Comparison of ENCODE assay signal across 9 cellular contexts in genomic region chr1:155242805-155243358, GRCh38. TPM values are rescaled to one million over a fixed set of nuclear protein-coding genes. Genes with fewer than 3 reads are reported as not detected.
A peak's percentile ranks its signal among the peaks of the same experiment; 100 is the strongest.
DNase-seq lines count a peak whose midpoint lies in the region; ATAC-seq and TF ChIP-seq lines count a peak whose summit lies in the region.
"Had no signal": no experiment of that assay in that cellular context is flagged by ENCODE, and none has a peak within 500 bp of the region (broad histone marks: within the 10 kb centered on the region; RNA-seq: fewer than 3 reads in every experiment).

No MANE protein-coding gene starts in this region.

- H3F3A ChIP-seq in Loucy (ENCODE audit: low read depth) (0 out of 2 replicates have a peak, but pooled peaks cover 4% of the 10 kb centered on the region), neural progenitor cell (ENCODE audit: low read depth) (peaks cover 53% of the 10 kb centered on the region)

- ATAC-seq in HG02938 (IDR thresholded peaks at IDR 0.05; ENCODE audit: unreplicated experiment), result no peak
- no peak for ATAC-seq in right lobe of liver

- DNase-seq in CD14-positive monocyte (ENCODE audit: low spot score), result no peak
- DNase-seq in neural progenitor cell (ENCODE audit: low spot score), result no peak
- DNase-seq in AML-193 (lab: John Stamatoyannopoulos, UW), result no peak
- no peak for DNase-seq in right lobe of liver
- DNase-seq in NCI-H1436 treated with DMSO at 0.1 percent for 48 hours (lab: John Stamatoyannopoulos, UW), result no peak
- DNase-seq: SHP77 treated with DMSO at 0.1 percent for 48 hours had no signal

- H3K9me2 ChIP-seq in Loucy (replicated peaks; ENCODE audit: low read depth, low read length), result no peaks in the 10 kb centered on the region

- H3K4me1 Mint-ChIP-seq in CD14-positive monocyte (peaks cover 53% of the 10 kb centered on the region), neural progenitor cell (peaks cover 45% of the 10 kb centered on the region)

- H3K9me3 ChIP-seq in Loucy (ENCODE audit: insufficient read depth, low read depth, low read length), result no peaks in the 10 kb centered on the region
- no peaks in the 10 kb centered on the region for H3K9me3 ChIP-seq in neural progenitor cell (ENCODE audit: low read depth)
- H3K9me3 ChIP-seq in right lobe of liver, result peaks cover 0 to 2% (median 0%) of the 10 kb centered on the region in 4 donors

- TF ChIP-seq CTCF in CD14-positive monocyte (IDR thresholded peaks at IDR 0.05) (no peak), Loucy (conservative IDR thresholded peaks at IDR 0.05; ENCODE audit: low read length) (no peak), neural progenitor cell (IDR thresholded peaks at IDR 0.05) (no peak), right lobe of liver (IDR thresholded peaks at IDR 0.05) (no peak)

- H3K36me3 ChIP-seq in Loucy (ENCODE audit: insufficient read depth, low read length), result no peaks in the 10 kb centered on the region
- no peaks in the 10 kb centered on the region for H3K36me3 ChIP-seq in neural progenitor cell
- no peaks in the 10 kb centered on the region for H3K36me3 ChIP-seq in right lobe of liver

- H3K9ac ChIP-seq in Loucy (ENCODE audit: low read depth, low read length, poor library complexity, severe bottlenecking), result peak overlapping the region; percentile 92
- H3K9ac ChIP-seq in neural progenitor cell, result no peak overlapping the region

- H3K4me3 ChIP-seq in Loucy (ENCODE audit: low read length, poor library complexity, severe bottlenecking), result peak overlapping the region; percentile 82
- H3K4me3 ChIP-seq in neural progenitor cell, result no peak overlapping the region
- H3K4me3 ChIP-seq in right lobe of liver, result no peak overlapping the region

- H3K4me1 ChIP-seq in Loucy (ENCODE audit: insufficient read depth, low read length, poor library complexity, severe bottlenecking) (peaks cover 29% of the 10 kb centered on the region), neural progenitor cell (peaks cover 9% of the 10 kb centered on the region), right lobe of liver (peaks cover 0 to 12% (median 2%) of the 10 kb centered on the region in 4 donors)

- H3K9me3 Mint-ChIP-seq in CD14-positive monocyte (peaks cover 0 to 2% (median 0%) of the 10 kb centered on the region in 7 donors), neural progenitor cell (peaks cover 2% of the 10 kb centered on the region)

- intact Hi-C loops in CD14-positive monocyte (cut with micrococcal nuclease) (loop anchor here (5.0 kb wide), 1 partner anchor 36 kb away; the partner anchor contains the start of genes MTX1 (in 2 of the 2) and THBS3 (in 2 of the 2)), right lobe of liver (cut with DNase I) (no loop called here)

- H3K4me3 Mint-ChIP-seq in CD14-positive monocyte (peak overlapping the region in 1 of 2 donors; percentile 80), neural progenitor cell (peak overlapping the region; percentile 83)

- H4K20me1 ChIP-seq in Loucy (ENCODE audit: insufficient read depth, low read length, poor library complexity, severe bottlenecking) (no peaks in the 10 kb centered on the region), neural progenitor cell (ENCODE audit: low read depth) (no peaks in the 10 kb centered on the region)

- H3K36me3 Mint-ChIP-seq in CD14-positive monocyte (peaks cover 19 to 28% of the 10 kb centered on the region in 2 donors), neural progenitor cell (peaks cover 9% of the 10 kb centered on the region)

- WGBS in right lobe of liver (ENCODE audit: insufficient coverage, low coverage, low lambda C conversion rate, missing lambda C conversion rate), result 90% methylated on average over 3 of the region's 3 CpGs

- H3K4me2 ChIP-seq in Loucy (ENCODE audit: low read depth, low read length, poor library complexity, severe bottlenecking) (peak overlapping the region; percentile 90), neural progenitor cell (peak overlapping the region; percentile 80)

- no peak for TF ChIP-seq POLR2A in right lobe of liver (IDR thresholded peaks at IDR 0.05)

- H3K27ac ChIP-seq in cingulate gyrus (ENCODE audit: low read depth, low read length) (peak overlapping the region; percentile 89), neural progenitor cell (no peak overlapping the region), right lobe of liver (no peak overlapping the region)

- H3K79me2 ChIP-seq in Loucy (ENCODE audit: insufficient read depth, low read length), result peaks cover 24% of the 10 kb centered on the region
- H3K79me2 ChIP-seq in neural progenitor cell (ENCODE audit: low read depth), result no peaks in the 10 kb centered on the region

- H3K27me3 Mint-ChIP-seq in CD14-positive monocyte (ENCODE audit: low read depth in 3 of 3), result peaks cover 0 to 8% (median 2%) of the 10 kb centered on the region in 3 donors
- peaks cover 8% of the 10 kb centered on the region for H3K27me3 Mint-ChIP-seq in neural progenitor cell (ENCODE audit: insufficient read depth, low read depth)

- peak overlapping the region in 5 of 7 donors; percentile 74 to 98 (median 96) for H3K27ac Mint-ChIP-seq in CD14-positive monocyte
- no peak overlapping the region for H3K27ac Mint-ChIP-seq in neural progenitor cell

- H2AFZ ChIP-seq in Loucy (ENCODE audit: low read length) (no peak overlapping the region), neural progenitor cell (replicated peaks) (no peak overlapping the region)

- H3K27me3 ChIP-seq in Loucy (ENCODE audit: insufficient read depth, low read length, poor library complexity, severe bottlenecking) (no peaks in the 10 kb centered on the region), neural progenitor cell (no peaks in the 10 kb centered on the region), right lobe of liver (no peaks in the 10 kb centered on the region)

RNA-seq across cellular contexts. Expression of gene ENTREP3, which starts 12.4 kb away (rescaled TPM):
- 1 to 10 TPM in 1 of 2 donors, under 1 TPM in 1; 0.87 to 1.9 TPM for polyA plus RNA-seq in CD14-positive monocyte
- 4.8 and 14.9 TPM in 2 replicates for total RNA-seq in neural progenitor cell (ENCODE audit: low replicate concordance)
- total RNA-seq in right lobe of liver, result 10 to 100 TPM in 2 of 6 experiments, 1 to 10 TPM in 4; 7.2 to 13.0 (median 9.6) TPM

RNA-seq across cellular contexts. Expression of gene SCAMP3, which starts 19.3 kb away (rescaled TPM):
- 10 to 100 TPM; 64.9 to 69.8 TPM for polyA plus RNA-seq in CD14-positive monocyte
- total RNA-seq in neural progenitor cell (ENCODE audit: low replicate concordance) (21.8 and 44.8 TPM in 2 replicates), right lobe of liver (10 to 100 TPM; 27.9 to 63.4 (median 29.2) TPM)

RNA-seq across cellular contexts. Expression of gene CLK2, which starts 30.4 kb away (rescaled TPM):
- polyA plus RNA-seq in CD14-positive monocyte, result 1 to 10 TPM; 7.3 to 9.6 TPM
- total RNA-seq in neural progenitor cell (ENCODE audit: low replicate concordance) (41.7 and 62.2 TPM in 2 replicates), right lobe of liver (10 to 100 TPM; 10.4 to 29.2 (median 20.2) TPM)

RNA-seq across cellular contexts. Expression of gene HCN3, which starts 34.4 kb away (rescaled TPM):
- polyA plus RNA-seq in CD14-positive monocyte, result under 1 TPM in 1 of 2 donors, not detected in 1; 0.15 TPM
- 1.9 and 5.9 TPM in 2 replicates for total RNA-seq in neural progenitor cell (ENCODE audit: low replicate concordance)
- total RNA-seq in right lobe of liver, result 1 to 10 TPM in 4 of 6 experiments, under 1 TPM in 2; 0.56 to 1.6 (median 1.2) TPM

RNA-seq across cellular contexts. Expression of gene MTX1, which starts 34.4 kb away (rescaled TPM):
- 100 to 1,000 TPM in 1 of 2 donors, 10 to 100 TPM in 1; 86.0 to 101 TPM for polyA plus RNA-seq in CD14-positive monocyte
- 25.6 and 46.5 TPM in 2 replicates for total RNA-seq in neural progenitor cell (ENCODE audit: low replicate concordance)
- 10 to 100 TPM; 20.0 to 50.7 (median 23.9) TPM for total RNA-seq in right lobe of liver

Comparison
In these comparisons a context has a peak if more than half of its experiments do, and no peak if none do; other contexts are left out.
1. intact Hi-C loops: an anchor here in CD14-positive monocyte (5.0 kb wide); none called in right lobe of liver.